Comparison of ENCODE assay signal across 19 cellular contexts in genomic region chr13:68929055-68929454, GRCh38.
DNase-seq lines count a peak whose midpoint lies in the region; ATAC-seq and TF ChIP-seq lines count a peak whose summit lies in the region.
"Had no signal": no experiment of that assay in that cellular context is flagged by ENCODE, and none has a peak within 500 bp of the region (broad histone marks: within the 10 kb centered on the region; RNA-seq: fewer than 3 reads in every experiment).

No MANE protein-coding gene starts in this region.

- no peak overlapping the region for H3K4ac ChIP-seq in neuronal stem cell (ENCODE audit: low read length)

- no peak overlapping the region for H3K4me3 ChIP-seq in PC-9
- peak overlapping the region; percentile 30 for H3K4me3 ChIP-seq in neural cell (ENCODE audit: low read length)
- no peak overlapping the region for H3K4me3 ChIP-seq in neuronal stem cell (ENCODE audit: low read length in 2 of 2)
- H3K4me3 ChIP-seq: BLaER1, GM12878, GM23248 had no signal

- H3K4me1 ChIP-seq in PC-9 (replicated peaks; ENCODE audit: insufficient read depth): no peaks in the 10 kb centered on the region
- H3K4me1 ChIP-seq in neuronal stem cell (ENCODE audit: control insufficient read depth in 2 of 2, insufficient read depth in 1 of 2, low read depth in 1 of 2, low read length in 2 of 2): no peaks in the 10 kb centered on the region
- H3K4me1 ChIP-seq: BLaER1, Caco-2 had no signal

- H3K9me3 ChIP-seq in PC-9 (ENCODE audit: insufficient read depth, low read depth) (no peaks in the 10 kb centered on the region), neural cell (ENCODE audit: low read length) (no peaks in the 10 kb centered on the region), neuronal stem cell (replicated peaks in 1 of 2; ENCODE audit: control insufficient read depth in 2 of 2, insufficient read depth in 1 of 2, low read depth in 1 of 2, low read length in 2 of 2) (no peaks in the 10 kb centered on the region)
- H3K9me3 ChIP-seq: BLaER1, Caco-2 had no signal

- TF ChIP-seq EP300 in neural cell (conservative IDR thresholded peaks at IDR 0.05; ENCODE audit: poor library complexity, severe bottlenecking): peak; percentile 97

- no peak for TF ChIP-seq CTCF in PC-9 (conservative IDR thresholded peaks at IDR 0.05)
- no peak for TF ChIP-seq CTCF in neural cell (IDR thresholded peaks at IDR 0.05; ENCODE audit: poor library complexity, severe bottlenecking)

- no CpG with 5 or more reads among the region's 4 CpGs for WGBS in neuronal stem cell (ENCODE audit: extremely low coverage in 2 of 2, insufficient read length in 2 of 2, insufficient replicate concordance in 1 of 2), 2 donors

- H4K20me1 ChIP-seq in PC-9 (ENCODE audit: insufficient read depth) (no peaks in the 10 kb centered on the region), neural cell (ENCODE audit: insufficient read depth) (no peaks in the 10 kb centered on the region)
- H4K20me1 ChIP-seq: BLaER1 had no signal

- H2AK5ac ChIP-seq in neuronal stem cell (ENCODE audit: low read depth, low read length): no peak overlapping the region

- H3K23ac ChIP-seq in neuronal stem cell (ENCODE audit: low read depth, low read length, poor library complexity): no peak overlapping the region

- H3K27ac ChIP-seq in PC-9 (no peak overlapping the region), neural cell (ENCODE audit: low read length) (peak overlapping the region; percentile 45), neuronal stem cell (replicated peaks; ENCODE audit: low read length) (no peak overlapping the region)
- H3K27ac ChIP-seq: 22Rv1, BLaER1, C4-2B, GM23248 had no signal

- no peak overlapping the region for H3K4me2 ChIP-seq in PC-9
- H3K4me2 ChIP-seq in neural cell (ENCODE audit: low read length): peak overlapping the region; percentile 37
- no peak overlapping the region for H3K4me2 ChIP-seq in neuronal stem cell (ENCODE audit: insufficient read depth, low read length, poor library complexity, severe bottlenecking)
- H3K4me2 ChIP-seq: BLaER1 had no signal

- H3K36me3 ChIP-seq in PC-9 (ENCODE audit: low read depth) (no peaks in the 10 kb centered on the region), neural cell (ENCODE audit: insufficient read depth, low read length) (no peaks in the 10 kb centered on the region), neuronal stem cell (replicated peaks in 1 of 2; ENCODE audit: control insufficient read depth in 2 of 2, insufficient read depth in 2 of 2, low read length in 2 of 2) (no peaks in the 10 kb centered on the region)
- H3K36me3 ChIP-seq: BLaER1 had no signal

- ATAC-seq in Right ventricle myocardium superior (ENCODE audit: poor library complexity): no peak
- ATAC-seq: CD8-positive, alpha-beta T cell; GM12878; HCT116 had no signal

- CTCF ChIA-PET in HEK293T (lab: Yijun Ruan, JAX): no interaction called here
- CTCF ChIA-PET in PC-9 (lab: Charles Lee): no interaction called here

- no peak overlapping the region for H2BK15ac ChIP-seq in neuronal stem cell (ENCODE audit: low read length)

- H3K9me2 ChIP-seq in PC-9 (ENCODE audit: insufficient read depth) (no peaks in the 10 kb centered on the region), neural cell (ENCODE audit: insufficient read depth, low read length) (no peaks in the 10 kb centered on the region)

- no peak overlapping the region for H4K91ac ChIP-seq in neuronal stem cell (ENCODE audit: low read depth, low read length, poor library complexity)

- intact Hi-C loops in PC-9 (cut with micrococcal nuclease; ENCODE audit: unreplicated experiment) (loop anchor here (5.0 kb wide), 1 partner anchor 393 kb away; no protein-coding TSS in a partner anchor), Right ventricle myocardium superior (cut with DNase I) (loop anchor here (5.0 kb wide), 1 partner anchor 627 kb away; no protein-coding TSS in a partner anchor)

- no peak overlapping the region for H4K8ac ChIP-seq in neuronal stem cell (ENCODE audit: low read depth, low read length)

- 0 out of 2 replicates have a peak overlapping the region, but pooled peaks have one; percentile 43 for H2AFZ ChIP-seq in PC-9
- no peak overlapping the region for H2AFZ ChIP-seq in neural cell (ENCODE audit: low read depth, low read length)
- H2AFZ ChIP-seq in neuronal stem cell (ENCODE audit: low read length): no peak overlapping the region
- H2AFZ ChIP-seq: GM23248 had no signal

- H2BK12ac ChIP-seq in neuronal stem cell (ENCODE audit: low read length): no peak overlapping the region

- H3K18ac ChIP-seq in neuronal stem cell (ENCODE audit: low read length): no peak overlapping the region

- no peak overlapping the region for H2BK5ac ChIP-seq in neuronal stem cell (ENCODE audit: low read length)

- POLR2A ChIA-PET in HEK293T (lab: Yijun Ruan, JAX) (no interaction called here), PC-9 (lab: Charles Lee; ENCODE audit: unreplicated experiment) (no interaction called here)

- no peak for DNase-seq in HEK293T (ENCODE audit: extremely low spot score)
- DNase-seq in PC-9: no peak
- DNase-seq in activated effector memory CD4-positive, alpha-beta T cell treated with anti-CD3 and anti-CD28 coated beads, Interleukin-2, amount 50 U/mL, for 16 hours: no peak
- DNase-seq in Right ventricle myocardium superior: no peak
- no peak for DNase-seq in neuronal stem cell (ENCODE audit: low spot score)
- DNase-seq: Caco-2; CD4-positive, CD25-positive, alpha-beta regulatory T cell; CD8-positive, alpha-beta T cell; DMS153; DND-41; GM23248; H9; HFFc6 had no signal

- H3K14ac ChIP-seq in neuronal stem cell (ENCODE audit: low read length): no peak overlapping the region

- no peak overlapping the region for H3K9ac ChIP-seq in neural cell (ENCODE audit: low read length)
- H3K9ac ChIP-seq in neuronal stem cell (ENCODE audit: low read depth, low read length, poor library complexity): no peak overlapping the region
- H3K9ac ChIP-seq: BLaER1, GM23248 had no signal

- H3K27me3 ChIP-seq in PC-9 (ENCODE audit: insufficient read depth, low read depth): no peaks in the 10 kb centered on the region
- no peaks in the 10 kb centered on the region for H3K27me3 ChIP-seq in neural cell (ENCODE audit: insufficient read depth, low read depth, low read length)
- H3K27me3 ChIP-seq in neuronal stem cell (ENCODE audit: control insufficient read depth in 3 of 3, insufficient read depth in 3 of 3, low read depth in 1 of 3, low read length in 3 of 3): no peaks in the 10 kb centered on the region
- H3K27me3 ChIP-seq: BLaER1 had no signal

- no peaks in the 10 kb centered on the region for H3K79me1 ChIP-seq in neuronal stem cell (ENCODE audit: low read depth, low read length)

- H3F3A ChIP-seq in PC-9 (ENCODE audit: insufficient read depth, low read depth): no peaks in the 10 kb centered on the region
- H3F3A ChIP-seq in neural cell (ENCODE audit: insufficient read depth, low read length, poor library complexity, severe bottlenecking): no peaks in the 10 kb centered on the region

- H2BK120ac ChIP-seq in neuronal stem cell (ENCODE audit: low read depth, low read length): no peak overlapping the region

- no peak for TF ChIP-seq RAD21 in neural cell (conservative IDR thresholded peaks at IDR 0.05)

- H3K79me2 ChIP-seq in PC-9 (ENCODE audit: low read depth): no peaks in the 10 kb centered on the region
- H3K79me2 ChIP-seq in neural cell (replicated peaks; ENCODE audit: insufficient read depth, low read length): no peaks in the 10 kb centered on the region

- no TSS peak for BruUV-seq in PC-9 (replicated peaks; lab: Mats Ljungman, UMichigan)

TF ChIP-seq in HEK293T, 16 proteins besides CTCF, POLR2A, EP300 and RAD21:
- TF ChIP-seq NFRKB (IDR thresholded peaks at IDR 0.05): no peak
- 0 out of 2 replicates have a peak, but pooled peaks have one; percentile 3 for TF ChIP-seq PKNOX1 (IDR thresholded peaks at IDR 0.05)

TF ChIP-seq in neural cell, 6 proteins besides CTCF, POLR2A, EP300 and RAD21:
- TF ChIP-seq MXI1 (conservative IDR thresholded peaks at IDR 0.05; ENCODE audit: poor library complexity, severe bottlenecking): no peak
- peak; percentile 79 for TF ChIP-seq POLR2AphosphoS5 (IDR thresholded peaks at IDR 0.05)
TF ChIP-seq in neural cell: peak in this region for 1.
